Comparison of ENCODE assay signal across 17 cellular contexts in the genomic region with DNA sequence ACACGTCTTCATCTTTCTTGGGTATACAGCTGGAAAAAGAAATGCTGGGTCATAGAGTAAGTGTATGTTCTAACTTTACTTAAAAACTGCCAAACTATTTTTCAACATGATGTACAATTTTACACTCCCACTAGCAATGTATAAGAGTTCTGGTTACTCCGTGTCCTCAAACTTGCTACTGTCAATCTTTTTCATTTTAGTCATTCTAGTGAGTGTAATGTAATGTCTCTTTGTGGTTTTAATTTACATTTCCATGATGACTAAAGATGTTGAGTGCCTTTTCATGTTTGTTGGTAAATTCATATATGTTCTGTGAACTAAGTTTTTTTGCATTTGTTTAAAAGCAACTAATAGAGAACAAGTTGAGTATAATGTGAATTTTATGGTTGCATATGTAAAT.
"Had no signal": no experiment of that assay in that cellular context is flagged by ENCODE, and none has a peak within 500 bp of the region (broad histone marks: within the 10 kb centered on the region; RNA-seq: fewer than 3 reads in every experiment).

No MANE protein-coding gene starts in this region.

- H3K4me2 ChIP-seq: neural progenitor cell had no signal

- H3K4me3 Mint-ChIP-seq: activated CD4-positive, alpha-beta memory T cell treated with anti-CD3 and anti-CD28 coated beads for 36 hours; neural progenitor cell had no signal

- H3K36me3 ChIP-seq: brain microvascular endothelial cell, neural progenitor cell, ovary, uterus had no signal

- ATAC-seq: lower lobe of right lung, sciatic nerve had no signal

- H3K9me3 Mint-ChIP-seq: activated CD4-positive, alpha-beta memory T cell treated with anti-CD3 and anti-CD28 coated beads for 36 hours; neural progenitor cell had no signal

- H3K27me3 Mint-ChIP-seq: activated CD4-positive, alpha-beta memory T cell treated with anti-CD3 and anti-CD28 coated beads for 36 hours had no signal

- H3K27ac Mint-ChIP-seq: activated CD4-positive, alpha-beta memory T cell treated with anti-CD3 and anti-CD28 coated beads for 36 hours; activated naive CD4-positive, alpha-beta T cell treated with anti-CD3 and anti-CD28 coated beads, Interleukin-2, amount 50 U/mL, for 72 hours; neural progenitor cell had no signal

- H2AFZ ChIP-seq: neural progenitor cell had no signal

- H3K4me3 ChIP-seq: lower lobe of right lung, neural progenitor cell, ovary, tibial artery, uterus had no signal

- H3K27me3 ChIP-seq: brain microvascular endothelial cell, neural progenitor cell, ovary, tibial artery, uterus had no signal

- H3K4me1 Mint-ChIP-seq: neural progenitor cell had no signal

- H3K9me3 ChIP-seq: lower lobe of right lung, ovary, tibial artery, uterus had no signal

- H3K27ac ChIP-seq: brain microvascular endothelial cell, lower lobe of right lung, neural progenitor cell, ovary, tibial artery, uterus had no signal

- H3K4me1 ChIP-seq: lower lobe of right lung, neural progenitor cell, tibial artery, uterus had no signal

- DNase-seq: activated CD4-positive, alpha-beta memory T cell treated with anti-CD3 and anti-CD28 coated beads for 36 hours; activated CD4-positive, alpha-beta T cell treated with anti-CD3 and anti-CD28 coated beads for 1 hour; activated CD8-positive, alpha-beta memory T cell treated with anti-CD3 and anti-CD28 coated beads, Interleukin-2, amount 50 U/mL, for 48 hours; activated effector memory CD4-positive, alpha-beta T cell treated with Interleukin-2 at 50 U/mL for 16 hours; amygdala; brain microvascular endothelial cell; left colon; lower lobe of right lung; midbrain; ovary; SIG-M5; stimulated activated CD4-positive, alpha-beta T cell treated with anti-CD3 and anti-CD28 coated beads, Interleukin-1b, Interleukin-23, amount 100 ng/mL, for 48 hours; tibial artery; uterus had no signal
